Comparison of ENCODE assay signal across 10 cellular contexts in the genomic region with DNA sequence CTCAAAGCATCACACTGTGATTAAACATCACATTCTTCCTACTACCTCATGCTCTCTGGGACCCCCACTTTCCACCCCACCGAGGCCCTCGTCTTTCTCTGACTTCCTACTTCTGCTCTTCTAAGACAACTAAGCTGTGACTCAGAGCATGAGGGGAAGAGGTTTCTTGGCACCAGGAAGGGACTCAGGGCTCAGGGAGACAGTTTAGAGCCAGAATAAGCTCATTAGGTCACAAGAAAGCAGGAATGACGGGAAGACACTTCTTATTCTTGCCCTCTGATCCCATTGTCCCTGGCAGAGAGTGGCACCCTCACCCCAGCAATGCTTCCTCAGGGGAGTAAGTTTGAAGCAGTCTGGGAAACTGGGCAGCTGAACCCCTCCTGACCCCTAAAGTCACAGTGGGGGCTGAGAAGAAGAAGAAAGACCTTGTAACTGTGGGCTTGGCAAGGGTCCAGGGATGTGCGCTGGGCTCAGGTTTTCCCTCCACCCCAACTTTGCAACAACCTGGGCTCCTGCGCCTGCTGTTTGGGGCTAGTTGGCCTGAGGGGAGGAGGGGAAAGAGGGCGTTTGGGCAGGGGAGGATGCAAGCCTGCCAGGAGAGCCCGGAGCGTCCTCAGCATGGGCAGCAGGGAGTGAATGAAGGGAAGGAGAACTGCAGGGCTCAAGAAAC.
DNase-seq lines count a peak whose midpoint lies in the region; ATAC-seq and TF ChIP-seq lines count a peak whose summit lies in the region.
"Had no signal": no experiment of that assay in that cellular context is flagged by ENCODE, and none has a peak within 500 bp of the region (broad histone marks: within the 10 kb centered on the region; RNA-seq: fewer than 3 reads in every experiment).

No MANE protein-coding gene starts in this region.

- H3K4me3 Mint-ChIP-seq in activated naive CD8-positive, alpha-beta T cell treated with anti-CD3 and anti-CD28 coated beads for 36 hours = no peak overlapping the region

- H3K27me3 Mint-ChIP-seq in activated naive CD8-positive, alpha-beta T cell treated with anti-CD3 and anti-CD28 coated beads for 36 hours = peaks cover 20% of the 10 kb centered on the region

- peaks cover 14% of the 10 kb centered on the region for H3K4me1 Mint-ChIP-seq in activated naive CD8-positive, alpha-beta T cell treated with anti-CD3 and anti-CD28 coated beads for 36 hours

- no peak for TF ChIP-seq POLR2A in right lobe of liver (IDR thresholded peaks at IDR 0.05)

- no peak overlapping the region for H3K4me3 ChIP-seq in choroid plexus epithelial cell (ENCODE audit: low read depth, low read length)
- no peak overlapping the region for H3K4me3 ChIP-seq in right lobe of liver
- H3K4me3 ChIP-seq in tibial artery = no peak overlapping the region

- H3K36me3 ChIP-seq in right lobe of liver (no peaks in the 10 kb centered on the region), tibial artery (no peaks in the 10 kb centered on the region)

- peaks cover 0 to 20% (median 7%) of the 10 kb centered on the region in 4 donors for H3K4me1 ChIP-seq in right lobe of liver
- peaks cover 0 to 99% (median 72%) of the 10 kb centered on the region in 4 donors for H3K4me1 ChIP-seq in tibial artery

- H3K9me3 ChIP-seq in right lobe of liver = no peaks in the 10 kb centered on the region
- H3K9me3 ChIP-seq in tibial artery = no peaks in the 10 kb centered on the region

- WGBS in right lobe of liver (ENCODE audit: insufficient coverage, low coverage, low lambda C conversion rate, missing lambda C conversion rate) = 62% methylated on average over 5 of the region's 8 CpGs

- no peak for TF ChIP-seq CTCF in choroid plexus epithelial cell (conservative IDR thresholded peaks at IDR 0.05; ENCODE audit: low read depth, low read length)
- TF ChIP-seq CTCF in right lobe of liver (IDR thresholded peaks at IDR 0.05) = no peak
- TF ChIP-seq CTCF in tibial artery (IDR thresholded peaks at IDR 0.05) = no peak
- TF ChIP-seq CTCF in GM10266 (IDR thresholded peaks at IDR 0.05; ENCODE audit: control insufficient read depth, insufficient read depth, low read depth, missing control alignments) = no peak

- H3K27ac ChIP-seq in right lobe of liver (peak overlapping the region; percentile 57 to 77 (median 60)), tibial artery (peak overlapping the region; percentile 87 to 91)

- H3K9me3 Mint-ChIP-seq in activated naive CD8-positive, alpha-beta T cell treated with anti-CD3 and anti-CD28 coated beads for 36 hours = no peaks in the 10 kb centered on the region

- H3K27me3 ChIP-seq in right lobe of liver (no peaks in the 10 kb centered on the region), tibial artery (no peaks in the 10 kb centered on the region)

- in situ Hi-C loops in G401 (cut with HindIII; ENCODE audit: low sequenced_read_pairs) = loop anchor here (10.0 kb wide), 1 partner anchor 59 kb away; no protein-coding TSS in a partner anchor

- ATAC-seq in right lobe of liver = peak; percentile 18 to 37 (median 25)
- no peak for ATAC-seq in HG02852 (IDR thresholded peaks at IDR 0.05; ENCODE audit: unreplicated experiment)

- DNase-seq in NCI-H446 treated with DMSO at 0.1 percent for 48 hours (lab: John Stamatoyannopoulos, UW) = peak; percentile 29
- DNase-seq in choroid plexus epithelial cell (ENCODE audit: low read depth) = peak; percentile 80
- DNase-seq in right lobe of liver = peak in 1 of 3 donors; percentile 35
- DNase-seq in tibial artery = peak; percentile 61 to 81
- no peak for DNase-seq in GM10266 (ENCODE audit: extremely low spot score)
- DNase-seq in G401 (ENCODE audit: low spot score) = no peak
- no peak for DNase-seq in activated naive CD8-positive, alpha-beta T cell treated with anti-CD3 and anti-CD28 coated beads for 36 hours
- DNase-seq: NCI-H2029; stimulated activated naive CD4-positive, alpha-beta T cell had no signal

- no peaks in the 10 kb centered on the region for H3K36me3 Mint-ChIP-seq in activated naive CD8-positive, alpha-beta T cell treated with anti-CD3 and anti-CD28 coated beads for 36 hours

- no peak overlapping the region for H3K27ac Mint-ChIP-seq in activated naive CD8-positive, alpha-beta T cell treated with anti-CD3 and anti-CD28 coated beads for 36 hours

- intact Hi-C loops in right lobe of liver (cut with DNase I) = no loop called here
- intact Hi-C loops in tibial artery (cut with DNase I; ENCODE audit: low total_unique reads) = loop anchor here (2.0 kb wide), 1 partner anchor 95 kb away; no protein-coding TSS in a partner anchor

Comparison
In these comparisons a context has a peak if more than half of its experiments do, and no peak if none do; other contexts are left out.
1. DNase-seq: peak in NCI-H446 treated with DMSO at 0.1 percent for 48 hours (single experiment), choroid plexus epithelial cell (single experiment) and tibial artery (2 of 2); none in GM10266 (single experiment), G401 (single experiment) and activated naive CD8-positive, alpha-beta T cell treated with anti-CD3 and anti-CD28 coated beads for 36 hours (single experiment).